In the genomic region with DNA sequence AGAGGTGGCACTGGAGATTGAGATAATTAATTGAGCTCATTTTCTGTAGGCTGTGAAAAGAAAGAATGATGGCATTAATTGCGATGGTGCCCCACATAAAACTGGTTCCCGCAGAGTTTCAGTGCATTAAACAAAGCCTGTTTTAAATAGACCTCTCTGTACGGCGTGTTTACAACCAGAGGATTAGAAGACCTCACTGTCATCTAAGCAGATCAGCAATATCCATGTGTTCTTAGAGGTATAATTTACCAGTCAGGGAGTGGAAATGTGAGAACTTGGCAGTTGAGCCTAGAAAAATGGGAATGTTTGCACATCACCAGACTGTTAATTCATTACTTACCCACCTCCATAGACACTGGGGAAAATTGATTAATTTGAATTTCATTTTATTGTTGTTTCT, we compare ENCODE assay signal across 3 cellular contexts.
TF ChIP-seq lines count a peak whose summit lies in the region.

No MANE protein-coding gene starts in this region.

TF ChIP-seq in SK-N-SH, 30 proteins besides CTCF, POLR2A, EP300 and RAD21 (continued from another document):
- TF ChIP-seq, protein P1, sequence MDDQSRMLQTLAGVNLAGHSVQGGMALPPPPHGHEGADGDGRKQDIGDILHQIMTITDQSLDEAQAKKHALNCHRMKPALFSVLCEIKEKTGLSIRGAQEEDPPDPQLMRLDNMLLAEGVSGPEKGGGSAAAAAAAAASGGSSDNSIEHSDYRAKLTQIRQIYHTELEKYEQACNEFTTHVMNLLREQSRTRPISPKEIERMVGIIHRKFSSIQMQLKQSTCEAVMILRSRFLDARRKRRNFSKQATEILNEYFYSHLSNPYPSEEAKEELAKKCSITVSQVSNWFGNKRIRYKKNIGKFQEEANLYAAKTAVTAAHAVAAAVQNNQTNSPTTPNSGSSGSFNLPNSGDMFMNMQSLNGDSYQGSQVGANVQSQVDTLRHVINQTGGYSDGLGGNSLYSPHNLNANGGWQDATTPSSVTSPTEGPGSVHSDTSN (IDR thresholded peaks at IDR 0.05), result no peak
- TF ChIP-seq, protein P2, sequence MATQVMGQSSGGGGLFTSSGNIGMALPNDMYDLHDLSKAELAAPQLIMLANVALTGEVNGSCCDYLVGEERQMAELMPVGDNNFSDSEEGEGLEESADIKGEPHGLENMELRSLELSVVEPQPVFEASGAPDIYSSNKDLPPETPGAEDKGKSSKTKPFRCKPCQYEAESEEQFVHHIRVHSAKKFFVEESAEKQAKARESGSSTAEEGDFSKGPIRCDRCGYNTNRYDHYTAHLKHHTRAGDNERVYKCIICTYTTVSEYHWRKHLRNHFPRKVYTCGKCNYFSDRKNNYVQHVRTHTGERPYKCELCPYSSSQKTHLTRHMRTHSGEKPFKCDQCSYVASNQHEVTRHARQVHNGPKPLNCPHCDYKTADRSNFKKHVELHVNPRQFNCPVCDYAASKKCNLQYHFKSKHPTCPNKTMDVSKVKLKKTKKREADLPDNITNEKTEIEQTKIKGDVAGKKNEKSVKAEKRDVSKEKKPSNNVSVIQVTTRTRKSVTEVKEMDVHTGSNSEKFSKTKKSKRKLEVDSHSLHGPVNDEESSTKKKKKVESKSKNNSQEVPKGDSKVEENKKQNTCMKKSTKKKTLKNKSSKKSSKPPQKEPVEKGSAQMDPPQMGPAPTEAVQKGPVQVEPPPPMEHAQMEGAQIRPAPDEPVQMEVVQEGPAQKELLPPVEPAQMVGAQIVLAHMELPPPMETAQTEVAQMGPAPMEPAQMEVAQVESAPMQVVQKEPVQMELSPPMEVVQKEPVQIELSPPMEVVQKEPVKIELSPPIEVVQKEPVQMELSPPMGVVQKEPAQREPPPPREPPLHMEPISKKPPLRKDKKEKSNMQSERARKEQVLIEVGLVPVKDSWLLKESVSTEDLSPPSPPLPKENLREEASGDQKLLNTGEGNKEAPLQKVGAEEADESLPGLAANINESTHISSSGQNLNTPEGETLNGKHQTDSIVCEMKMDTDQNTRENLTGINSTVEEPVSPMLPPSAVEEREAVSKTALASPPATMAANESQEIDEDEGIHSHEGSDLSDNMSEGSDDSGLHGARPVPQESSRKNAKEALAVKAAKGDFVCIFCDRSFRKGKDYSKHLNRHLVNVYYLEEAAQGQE (IDR thresholded peaks at IDR 0.05; ENCODE audit: low read depth, low read length), result no peak
- TF ChIP-seq ELF1 (IDR thresholded peaks at IDR 0.05) (no peak), EZH2phosphoT487 (IDR thresholded peaks at IDR 0.05; ENCODE audit: borderline replicate concordance, low read depth) (no peak), NRF1 (IDR thresholded peaks at IDR 0.05; ENCODE audit: low read depth, low read length) (no peak), SMC3 (IDR thresholded peaks at IDR 0.05; ENCODE audit: low read depth, low read length) (no peak), TCF12 (IDR thresholded peaks at IDR 0.05) (no peak), FOXJ3 (CRISPR knock-in tag; IDR thresholded peaks at IDR 0.05) (no peak), RCOR1 (IDR thresholded peaks at IDR 0.05; ENCODE audit: low read length) (no peak), JUND (IDR thresholded peaks at IDR 0.05) (no peak), ZBTB33 (IDR thresholded peaks at IDR 0.05; ENCODE audit: borderline replicate concordance, low read depth) (no peak)

TF ChIP-seq in SK-N-SH treated with all-trans-retinoic acid at 6 μM for 48 hours, 23 proteins besides CTCF, POLR2A, EP300 and RAD21 (continued from another document):
- TF ChIP-seq, protein P3, sequence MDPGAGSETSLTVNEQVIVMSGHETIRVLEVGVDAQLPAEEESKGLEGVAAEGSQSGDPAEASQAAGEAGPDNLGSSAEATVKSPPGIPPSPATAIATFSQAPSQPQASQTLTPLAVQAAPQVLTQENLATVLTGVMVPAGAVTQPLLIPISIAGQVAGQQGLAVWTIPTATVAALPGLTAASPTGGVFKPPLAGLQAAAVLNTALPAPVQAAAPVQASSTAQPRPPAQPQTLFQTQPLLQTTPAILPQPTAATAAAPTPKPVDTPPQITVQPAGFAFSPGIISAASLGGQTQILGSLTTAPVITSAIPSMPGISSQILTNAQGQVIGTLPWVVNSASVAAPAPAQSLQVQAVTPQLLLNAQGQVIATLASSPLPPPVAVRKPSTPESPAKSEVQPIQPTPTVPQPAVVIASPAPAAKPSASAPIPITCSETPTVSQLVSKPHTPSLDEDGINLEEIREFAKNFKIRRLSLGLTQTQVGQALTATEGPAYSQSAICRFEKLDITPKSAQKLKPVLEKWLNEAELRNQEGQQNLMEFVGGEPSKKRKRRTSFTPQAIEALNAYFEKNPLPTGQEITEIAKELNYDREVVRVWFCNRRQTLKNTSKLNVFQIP (CRISPR knock-in tag; IDR thresholded peaks at IDR 0.05; ENCODE audit: borderline replicate concordance, low read depth), result no peak
- TF ChIP-seq TOX (CRISPR knock-in tag; IDR thresholded peaks at IDR 0.05; ENCODE audit: borderline replicate concordance) (no peak), GLIS3 (CRISPR knock-in tag; IDR thresholded peaks at IDR 0.05) (no peak), RARB (CRISPR knock-in tag; IDR thresholded peaks at IDR 0.05) (no peak), ARNTL (CRISPR knock-in tag; IDR thresholded peaks at IDR 0.05; ENCODE audit: borderline replicate concordance, low read depth) (no peak), TCF4 (CRISPR knock-in tag; IDR thresholded peaks at IDR 0.05; ENCODE audit: borderline replicate concordance) (no peak), BACH2 (CRISPR knock-in tag; IDR thresholded peaks at IDR 0.05; ENCODE audit: borderline replicate concordance) (no peak)

TF ChIP-seq in WTC11, 78 proteins besides CTCF, POLR2A, EP300 and RAD21 (continued from another document):
- TF ChIP-seq, protein P4, sequence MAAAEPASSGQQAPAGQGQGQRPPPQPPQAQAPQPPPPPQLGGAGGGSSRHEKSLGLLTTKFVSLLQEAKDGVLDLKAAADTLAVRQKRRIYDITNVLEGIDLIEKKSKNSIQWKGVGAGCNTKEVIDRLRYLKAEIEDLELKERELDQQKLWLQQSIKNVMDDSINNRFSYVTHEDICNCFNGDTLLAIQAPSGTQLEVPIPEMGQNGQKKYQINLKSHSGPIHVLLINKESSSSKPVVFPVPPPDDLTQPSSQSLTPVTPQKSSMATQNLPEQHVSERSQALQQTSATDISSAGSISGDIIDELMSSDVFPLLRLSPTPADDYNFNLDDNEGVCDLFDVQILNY (CRISPR knock-in tag; IDR thresholded peaks at IDR 0.05), result no peak
- TF ChIP-seq ZNF232 (CRISPR knock-in tag; IDR thresholded peaks at IDR 0.05), result no peak
- no peak for TF ChIP-seq ESRRA (CRISPR knock-in tag; IDR thresholded peaks at IDR 0.05; ENCODE audit: borderline replicate concordance)
- no peak for TF ChIP-seq E2F4 (CRISPR knock-in tag; IDR thresholded peaks at IDR 0.05; ENCODE audit: borderline replicate concordance, low read depth)
- no peak for TF ChIP-seq KAT7 (CRISPR knock-in tag; IDR thresholded peaks at IDR 0.05; ENCODE audit: borderline replicate concordance)
- no peak for TF ChIP-seq EMX1 (CRISPR knock-in tag; IDR thresholded peaks at IDR 0.05)
- TF ChIP-seq TEAD4 (CRISPR knock-in tag; IDR thresholded peaks at IDR 0.05), result no peak
- no peak for TF ChIP-seq ZNF219 (CRISPR knock-in tag; IDR thresholded peaks at IDR 0.05; ENCODE audit: borderline replicate concordance)
- no peak for TF ChIP-seq TCF7 (CRISPR knock-in tag; IDR thresholded peaks at IDR 0.05; ENCODE audit: low read depth)
- no peak for TF ChIP-seq RORB (CRISPR knock-in tag; IDR thresholded peaks at IDR 0.05)
TF ChIP-seq in WTC11: peak in this region for 0.
